In genomic region chr1:164735315-164736052, GRCh38 we compare ENCODE assay signal across 12 cellular contexts.
DNase-seq lines count a peak whose midpoint lies in the region; ATAC-seq, FAIRE-seq and TF ChIP-seq lines count a peak whose summit lies in the region.
"Had no signal": no experiment of that assay in that cellular context is flagged by ENCODE, and none has a peak within 500 bp of the region (broad histone marks: within the 10 kb centered on the region; RNA-seq: fewer than 3 reads in every experiment).

No MANE protein-coding gene starts in this region.

- peak overlapping the region; percentile 66 to 84 for H3K27ac ChIP-seq in A549
- H3K27ac ChIP-seq in WERI-Rb-1, result no peak overlapping the region

- no peak for FAIRE-seq in A549 (lab: Jason Lieb, UNC)

- DNase-seq in A549 (ENCODE audit: low read depth in 1 of 2, low spot score in 1 of 2), result peak in 1 of 2 experiments; percentile 70
- peak; percentile 73 for DNase-seq in M059J (ENCODE audit: low read depth)
- peak; percentile 33 for DNase-seq in WERI-Rb-1
- DNase-seq in islet precursor cell, result peak; percentile 93
- DNase-seq in stimulated activated naive CD4-positive, alpha-beta T cell (lab: John Stamatoyannopoulos, UW), result no peak
- no peak for DNase-seq in sciatic nerve (ENCODE audit: low spot score)
- DNase-seq in Calu3, result no peak
- no peak for DNase-seq in NCI-H524 treated with DMSO at 0.1 percent for 48 hours (lab: John Stamatoyannopoulos, UW)
- DNase-seq: activated CD4-positive, alpha-beta T cell treated with anti-CD3 and anti-CD28 coated beads for 1 hour; NCI-H526 had no signal

- H3K27me3 ChIP-seq in WERI-Rb-1 (ENCODE audit: insufficient read depth, low read depth, severe bottlenecking), result no peaks in the 10 kb centered on the region

- CTCF ChIA-PET in A549 (lab: Yijun Ruan, JAX) (interaction anchor here (1.0 to 2.1 kb wide), 8 partner anchors 9 to 52 kb away, joined by 3 to 4 read pairs (median 3); no protein-coding TSS in a partner anchor), Calu3 (lab: Charles Lee) (no interaction called here)

- BruUV-seq in Calu3 (replicated peaks; lab: Mats Ljungman, UMichigan), result no TSS peak

- ATAC-seq in A549, result peak; percentile 84 to 91
- ATAC-seq in sciatic nerve, result no peak

- 54% methylated on average over 7 of the region's 7 CpGs for WGBS in A549 (ENCODE audit: missing lambda C conversion rate)

- H3K36me3 Mint-ChIP-seq in Calu3 (ENCODE audit: insufficient read depth, unreplicated experiment), result no peaks in the 10 kb centered on the region
- H3K36me3 Mint-ChIP-seq: activated naive CD4-positive, alpha-beta T cell treated with anti-CD3 and anti-CD28 coated beads, Interleukin-2, amount 50 U/mL, for 24 hours had no signal

- intact Hi-C loops in sciatic nerve (cut with DNase I), result no loop called here
- intact Hi-C loops in Calu3 (cut with micrococcal nuclease; ENCODE audit: unreplicated experiment), result no loop called here

- H3K4me1 Mint-ChIP-seq in Calu3 (ENCODE audit: low read depth, unreplicated experiment), result peaks cover 8% of the 10 kb centered on the region
- H3K4me1 Mint-ChIP-seq: activated naive CD4-positive, alpha-beta T cell treated with anti-CD3 and anti-CD28 coated beads, Interleukin-2, amount 50 U/mL, for 24 hours; B cell had no signal

- no peaks in the 10 kb centered on the region for H3K27me3 Mint-ChIP-seq in Calu3 (ENCODE audit: unreplicated experiment)
- H3K27me3 Mint-ChIP-seq: B cell had no signal

- H3K36me3 ChIP-seq in WERI-Rb-1, result no peaks in the 10 kb centered on the region

- H3K9me3 ChIP-seq in A549 (no peaks in the 10 kb centered on the region), WERI-Rb-1 (ENCODE audit: severe bottlenecking) (no peaks in the 10 kb centered on the region)

- H3K4me3 Mint-ChIP-seq in Calu3 (ENCODE audit: low read depth, unreplicated experiment), result no peak overlapping the region
- H3K4me3 Mint-ChIP-seq: activated naive CD4-positive, alpha-beta T cell treated with anti-CD3 and anti-CD28 coated beads, Interleukin-2, amount 50 U/mL, for 24 hours; B cell had no signal

- H3K27ac Mint-ChIP-seq in Calu3 (ENCODE audit: unreplicated experiment), result no peak overlapping the region
- H3K27ac Mint-ChIP-seq: activated naive CD4-positive, alpha-beta T cell treated with anti-CD3 and anti-CD28 coated beads, Interleukin-2, amount 50 U/mL, for 24 hours; B cell had no signal

- H3K9me3 Mint-ChIP-seq in Calu3 (ENCODE audit: low read depth, unreplicated experiment), result no peaks in the 10 kb centered on the region

- no peak for TF ChIP-seq CTCF in A549 (IDR thresholded peaks at IDR 0.05)
- no peak for TF ChIP-seq CTCF in WERI-Rb-1 (IDR thresholded peaks at IDR 0.05; ENCODE audit: low read depth, low read length)
- no peak for TF ChIP-seq CTCF in Calu3 (IDR thresholded peaks at IDR 0.05; ENCODE audit: unreplicated experiment)

- no peak for TF ChIP-seq POLR2A in A549 (IDR thresholded peaks at IDR 0.05; ENCODE audit: low read length)

- POLR2A ChIA-PET in A549 (lab: Yijun Ruan, JAX), result interaction anchor here (1.0 to 1.5 kb wide), 3 partner anchors 13 to 177 kb away, joined by 3 to 4 read pairs (median 3); partner anchors contain the start of gene PBX1

- no peak overlapping the region for H3K4me3 ChIP-seq in A549
- no peak overlapping the region for H3K4me3 ChIP-seq in WERI-Rb-1 (ENCODE audit: low read depth, low read length)

- no peak for TF ChIP-seq RAD21 in A549 (conservative IDR thresholded peaks at IDR 0.05 in 1 of 2, IDR thresholded peaks at IDR 0.05 in 1 of 2)

- H3K4me1 ChIP-seq in A549, result peaks cover 56% of the 10 kb centered on the region

- TF ChIP-seq EP300 in A549 (IDR thresholded peaks at IDR 0.05), result no peak

- H3K4me2 ChIP-seq in A549, result peak overlapping the region; percentile 48

TF ChIP-seq in A549, 52 proteins besides CTCF, POLR2A, EP300 and RAD21:
- no peak for TF ChIP-seq SREBF2 (IDR thresholded peaks at IDR 0.05)
- no peak for TF ChIP-seq NPAS2 (CRISPR knock-in tag; IDR thresholded peaks at IDR 0.05; ENCODE audit: borderline replicate concordance)
- TF ChIP-seq CHD2 (IDR thresholded peaks at IDR 0.05; ENCODE audit: low read length, partially characterized antibody), result no peak
- no peak for TF ChIP-seq ATOH8 (CRISPR knock-in tag; IDR thresholded peaks at IDR 0.05; ENCODE audit: low read depth)
- TF ChIP-seq, protein P1, sequence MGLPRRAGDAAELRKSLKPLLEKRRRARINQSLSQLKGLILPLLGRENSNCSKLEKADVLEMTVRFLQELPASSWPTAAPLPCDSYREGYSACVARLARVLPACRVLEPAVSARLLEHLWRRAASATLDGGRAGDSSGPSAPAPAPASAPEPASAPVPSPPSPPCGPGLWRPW (IDR thresholded peaks at IDR 0.05), result no peak
- peak; percentile 53; the same call in 1 of the 2 replicates for TF ChIP-seq GATA3 (IDR thresholded peaks at IDR 0.05; ENCODE audit: borderline replicate concordance)

Comparison
In these comparisons a context has a peak if more than half of its experiments do, and no peak if none do; other contexts are left out.
1. DNase-seq: peak in M059J (single experiment), WERI-Rb-1 (single experiment) and islet precursor cell (single experiment); none in stimulated activated naive CD4-positive, alpha-beta T cell (0 of 6), sciatic nerve (single experiment), Calu3 (single experiment) and NCI-H524 treated with DMSO at 0.1 percent for 48 hours (single experiment).